ENCODE assay signal across 27 cellular contexts in genomic region chr20:38968090-38968489, GRCh38.
"Had no signal": no experiment of that assay in that cellular context is flagged by ENCODE, and none has a peak within 500 bp of the region (broad histone marks: within the 10 kb centered on the region; RNA-seq: fewer than 3 reads in every experiment).

No MANE protein-coding gene starts in this region.

- H3K9me3 Mint-ChIP-seq: activated CD4-positive, alpha-beta memory T cell treated with anti-CD3 and anti-CD28 coated beads for 36 hours; activated CD4-positive, alpha-beta T cell treated with anti-CD3 and anti-CD28 coated beads, Interleukin-2, amount 10 ng/mL, durations not matched to agents 7 days and 5 days; activated naive CD4-positive, alpha-beta T cell treated with anti-CD3 and anti-CD28 coated beads, Interleukin-2, amount 50 U/mL, for 72 hours; activated T-cell treated with anti-CD3 and anti-CD28 coated beads, Interleukin-2, amount 50 U/mL, for 4 hours; T-cell had no signal

- H3K27me3 Mint-ChIP-seq: activated CD4-positive, alpha-beta memory T cell treated with anti-CD3 and anti-CD28 coated beads for 36 hours; activated CD4-positive, alpha-beta T cell treated with anti-CD3 and anti-CD28 coated beads, Interleukin-2, amount 10 ng/mL, durations not matched to agents 7 days and 5 days; T-cell had no signal

- H3K27ac ChIP-seq: brain microvascular endothelial cell, cardiac muscle cell, SK-N-MC had no signal

- DNase-seq: activated CD4-positive, alpha-beta memory T cell treated with anti-CD3 and anti-CD28 coated beads for 36 hours; activated CD4-positive, alpha-beta T cell treated with anti-CD3 and anti-CD28 coated beads, Interleukin-2, amount 10 ng/mL, durations not matched to agents 7 days and 5 days; activated CD4-positive, CD25-positive, alpha-beta regulatory T cell; activated CD8-positive, alpha-beta memory T cell treated with anti-CD3 and anti-CD28 coated beads for 24 hours; activated effector memory CD4-positive, alpha-beta T cell treated with anti-CD3 and anti-CD28 coated beads, Interleukin-2, amount 50 U/mL, for 16 hours; activated naive CD4-positive, alpha-beta T cell treated with Interleukin-2 at 50 U/mL for 16 hours; activated T-cell treated with anti-CD3 and anti-CD28 coated beads, Interleukin-2, amount 50 U/mL, for 4 hours; brain microvascular endothelial cell; KG1; NCI-H1092; NCI-H1417 treated with DMSO at 0.1 percent for 48 hours; NCI-H1694; NCI-H2029; NCI-H2107; NCI-H2171 treated with DMSO at 0.1 percent for 48 hours; NCI-H226; NCI-H510A; NCI-H526 treated with DMSO at 0.1 percent for 48 hours; NK-92 treated with Interleukin-12 subunit alpha and Interleukin-12 subunit beta, amount 100 ng/mL, for 24 hours; OCI-M1; RPMI8226; T-cell; T-helper 2 cell; T1000 had no signal

- H3K4me3 Mint-ChIP-seq: activated CD4-positive, alpha-beta memory T cell treated with anti-CD3 and anti-CD28 coated beads for 36 hours; activated CD4-positive, alpha-beta T cell treated with anti-CD3 and anti-CD28 coated beads, Interleukin-2, amount 10 ng/mL, durations not matched to agents 7 days and 5 days; activated T-cell treated with anti-CD3 and anti-CD28 coated beads, Interleukin-2, amount 50 U/mL, for 4 hours; T-cell had no signal

- H3K27ac Mint-ChIP-seq: activated CD4-positive, alpha-beta memory T cell treated with anti-CD3 and anti-CD28 coated beads for 36 hours; activated CD4-positive, alpha-beta T cell treated with anti-CD3 and anti-CD28 coated beads, Interleukin-2, amount 10 ng/mL, durations not matched to agents 7 days and 5 days; activated naive CD4-positive, alpha-beta T cell treated with anti-CD3 and anti-CD28 coated beads, Interleukin-2, amount 50 U/mL, for 72 hours; T-cell had no signal

- H3K36me3 ChIP-seq: brain microvascular endothelial cell had no signal

- H3K27me3 ChIP-seq: brain microvascular endothelial cell, cardiac muscle cell had no signal

- H3K4me3 ChIP-seq: cardiac muscle cell, SK-N-MC had no signal
